27 cellular contexts compared by ENCODE assay signal in the genomic region with DNA sequence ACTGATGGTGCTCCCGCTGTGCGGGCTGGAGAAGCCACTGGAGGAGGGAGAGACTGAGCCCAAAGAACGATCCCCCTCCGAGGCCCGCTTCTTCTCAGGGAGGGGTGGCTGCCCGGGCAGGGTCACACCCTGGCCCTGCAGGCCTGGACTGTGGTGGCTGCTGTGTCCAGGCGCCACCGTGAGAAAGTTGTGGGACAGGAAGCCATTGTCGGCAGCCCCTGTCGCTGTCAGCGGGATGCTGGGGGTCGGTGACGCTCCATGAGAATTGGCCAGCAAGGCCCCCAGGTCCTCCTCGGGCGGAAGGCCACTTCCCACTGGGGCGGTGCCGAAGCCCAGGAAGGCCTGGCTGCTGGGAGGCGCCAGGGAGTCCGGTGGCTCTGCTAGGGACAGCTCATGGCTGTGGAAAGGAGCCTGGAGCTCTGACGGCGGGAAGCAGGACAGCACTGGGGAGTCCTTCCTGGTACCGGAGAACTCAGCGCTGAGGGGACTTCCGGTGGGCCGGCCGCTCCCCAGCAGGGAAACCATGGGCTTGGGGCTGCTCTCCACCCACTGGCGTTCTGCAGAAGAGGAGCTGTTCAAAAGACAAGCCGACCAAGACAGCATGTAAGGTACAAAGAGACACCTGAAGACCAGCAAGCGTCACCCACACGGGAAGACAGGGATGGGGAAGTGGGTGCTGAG.
DNase-seq lines count a peak whose midpoint lies in the region; ATAC-seq and TF ChIP-seq lines count a peak whose summit lies in the region.
"Had no signal": no experiment of that assay in that cellular context is flagged by ENCODE, and none has a peak within 500 bp of the region (broad histone marks: within the 10 kb centered on the region; RNA-seq: fewer than 3 reads in every experiment).

No MANE protein-coding gene starts in this region.

- intact Hi-C loops in ascending aorta (cut with DNase I): no loop called here
- intact Hi-C loops in esophagus muscularis mucosa (cut with DNase I): no loop called here
- intact Hi-C loops in mucosa of descending colon (cut with DNase I, micrococcal nuclease): no loop called here

- TF ChIP-seq EP300 in esophagus muscularis mucosa (IDR thresholded peaks at IDR 0.05) (no peak), tibial nerve (IDR thresholded peaks at IDR 0.05) (no peak)

- TF ChIP-seq CTCF in ascending aorta (IDR thresholded peaks at IDR 0.05) (no peak), esophagus muscularis mucosa (IDR thresholded peaks at IDR 0.05) (no peak), mucosa of descending colon (IDR thresholded peaks at IDR 0.05) (no peak), tibial nerve (IDR thresholded peaks at IDR 0.05) (no peak), GM13976 (IDR thresholded peaks at IDR 0.05; ENCODE audit: borderline replicate concordance, control extremely low read depth, extremely low read depth, insufficient read depth, missing control alignments) (no peak)

- H3K27me3 ChIP-seq in ascending aorta: no peaks in the 10 kb centered on the region
- H3K27me3 ChIP-seq in esophagus muscularis mucosa: no peaks in the 10 kb centered on the region
- no peaks in the 10 kb centered on the region for H3K27me3 ChIP-seq in tibial nerve
- H3K27me3 ChIP-seq: BLaER1, neutrophil, suprapubic skin had no signal

- H3K27ac ChIP-seq in ascending aorta (peak overlapping the region; percentile 39 to 43), esophagus muscularis mucosa (replicated peaks in 1 of 4) (peak overlapping the region; percentile 4 to 52 (median 24)), tibial nerve (peak overlapping the region; percentile 64 to 92 (median 74))
- H3K27ac ChIP-seq: BLaER1, neutrophil, PC-9, prostate gland, suprapubic skin had no signal

- H3K4me1 ChIP-seq in ascending aorta (peaks cover 0 to 3% of the 10 kb centered on the region in 2 donors), esophagus muscularis mucosa (peaks cover 0 to 18% (median 12%) of the 10 kb centered on the region in 4 donors), mucosa of descending colon (ENCODE audit: low read depth) (no peaks in the 10 kb centered on the region), tibial nerve (peaks cover 0 to 77% (median 35%) of the 10 kb centered on the region in 4 donors)
- H3K4me1 ChIP-seq: prostate gland, suprapubic skin had no signal

- peaks cover 8 to 58% of the 10 kb centered on the region in 2 donors for H3K36me3 ChIP-seq in ascending aorta
- peaks cover 6 to 54% (median 37%) of the 10 kb centered on the region in 4 donors for H3K36me3 ChIP-seq in esophagus muscularis mucosa
- H3K36me3 ChIP-seq in mucosa of descending colon (ENCODE audit: low read depth): no peaks in the 10 kb centered on the region
- H3K36me3 ChIP-seq in tibial nerve: peaks cover 0 to 61% (median 0%) of the 10 kb centered on the region in 3 donors
- H3K36me3 ChIP-seq: neutrophil had no signal

- DNase-seq in ascending aorta (ENCODE audit: low spot score in 2 of 2) (no peak), esophagus muscularis mucosa (ENCODE audit: extremely low spot score) (no peak), mucosa of descending colon (no peak), tibial nerve (ENCODE audit: low spot score in 2 of 2) (no peak), NCI-H446 (lab: John Stamatoyannopoulos, UW) (no peak), GM13976 (ENCODE audit: low spot score) (no peak)
- DNase-seq: activated CD4-positive, alpha-beta T cell treated with anti-CD3 and anti-CD28 coated beads, Interleukin-2, amount 50 U/mL, for 48 hours; activated CD4-positive, CD25-positive, alpha-beta regulatory T cell treated with anti-CD3 and anti-CD28 coated beads, Interleukin-2, amount 50 U/mL, for 72 hours; activated naive CD4-positive, alpha-beta T cell treated with Interleukin-2 at 50 U/mL for 16 hours; cerebellar nuclear complex; HCEC 1CT; immature natural killer cell; IMR-90; left colon; MV-4-11; NCI-H1436; NCI-H2081; NCI-H526; PC-9; SIG-M5; stimulated activated naive CD4-positive, alpha-beta T cell had no signal

- TF ChIP-seq POLR2A in esophagus muscularis mucosa (IDR thresholded peaks at IDR 0.05; ENCODE audit: low read depth): no peak
- TF ChIP-seq POLR2A in tibial nerve (IDR thresholded peaks at IDR 0.05): no peak

- in situ Hi-C loops in GM13976 (cut with MboI; ENCODE audit: low sequenced_read_pairs, unreplicated experiment): no loop called here

- WGBS in esophagus muscularis mucosa: 94% methylated on average over 30 of the region's 30 CpGs
- 67 to 71% methylated on average over 10 to 28 of the region's 30 CpGs for WGBS in tibial nerve, 2 donors

- ATAC-seq in mucosa of descending colon: peak; percentile 12
- ATAC-seq in HG02610 (IDR thresholded peaks at IDR 0.05; ENCODE audit: unreplicated experiment): no peak
- ATAC-seq: left colon had no signal

- no peaks in the 10 kb centered on the region for H3K9me3 ChIP-seq in ascending aorta
- H3K9me3 ChIP-seq in esophagus muscularis mucosa: no peaks in the 10 kb centered on the region
- no peaks in the 10 kb centered on the region for H3K9me3 ChIP-seq in mucosa of descending colon
- no peaks in the 10 kb centered on the region for H3K9me3 ChIP-seq in tibial nerve
- H3K9me3 ChIP-seq: BLaER1, neutrophil, prostate gland, suprapubic skin had no signal

- H3K4me3 ChIP-seq in ascending aorta (no peak overlapping the region), esophagus muscularis mucosa (no peak overlapping the region), mucosa of descending colon (no peak overlapping the region), tibial nerve (peak overlapping the region in 1 of 4 donors; percentile 4)
- H3K4me3 ChIP-seq: BLaER1, PC-9, prostate gland, skin epidermis, suprapubic skin had no signal

Comparison
In these comparisons a context has a peak if more than half of its experiments do, and no peak if none do; other contexts are left out.
1. H3K27ac ChIP-seq: peak in every context shown above with its lines; median percentile 74 in tibial nerve; 41 in ascending aorta; 24 in esophagus muscularis mucosa.